ENCODE assay signal across 12 cellular contexts in the genomic region with DNA sequence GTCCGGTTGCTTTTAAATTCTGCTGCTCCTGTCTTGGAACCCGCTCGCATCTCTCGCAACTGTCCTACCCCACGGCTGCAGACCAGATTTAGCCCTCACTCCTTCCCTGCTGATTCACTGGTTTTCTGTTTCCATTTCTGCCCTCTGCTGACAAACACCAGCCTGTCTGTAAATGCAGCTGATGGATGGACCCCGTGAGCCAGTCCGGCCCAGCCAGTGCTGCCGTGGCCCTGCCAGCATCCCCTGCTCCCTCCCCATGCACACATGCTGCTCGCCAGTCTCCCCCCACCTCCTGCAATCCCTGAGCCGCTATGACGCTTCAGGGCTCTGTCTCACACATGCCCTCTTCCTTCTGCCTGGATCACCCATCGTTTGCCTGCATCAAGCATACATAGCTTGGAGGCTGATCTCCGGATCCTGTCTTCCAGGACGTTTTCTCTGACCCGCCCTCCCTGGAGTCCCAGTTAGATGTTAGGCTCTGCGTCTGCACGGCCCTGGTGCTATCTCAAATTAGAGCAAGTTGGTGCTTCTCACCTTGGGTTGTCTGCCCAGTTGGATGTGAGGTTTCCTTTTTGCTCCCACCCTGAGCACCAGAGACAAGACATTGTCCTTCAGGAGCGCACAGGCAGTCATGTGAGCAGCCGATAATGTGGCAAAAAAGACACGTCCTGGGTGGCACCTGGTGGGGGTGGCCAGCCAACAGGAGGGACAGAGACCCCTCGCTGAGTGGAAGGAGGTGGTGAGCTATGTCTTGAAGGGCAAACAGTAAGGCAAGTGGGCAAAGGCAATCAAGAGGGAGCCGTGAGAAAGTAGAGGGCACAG. TPM values are rescaled to one million over a fixed set of nuclear protein-coding genes. Genes with fewer than 3 reads are reported as not detected.
A peak's percentile ranks its signal among the peaks of the same experiment; 100 is the strongest.
DNase-seq lines count a peak whose midpoint lies in the region; ATAC-seq and TF ChIP-seq lines count a peak whose summit lies in the region.
"Had no signal": no experiment of that assay in that cellular context is flagged by ENCODE, and none has a peak within 500 bp of the region (broad histone marks: within the 10 kb centered on the region; RNA-seq: fewer than 3 reads in every experiment).

No MANE protein-coding gene starts in this region.

- 38 to 49% (median 46%) methylated on average over 22 of the region's 22 CpGs for WGBS in stomach, 5 donors

- H3K9me3 Mint-ChIP-seq in HFFc6 = no peaks in the 10 kb centered on the region
- no peaks in the 10 kb centered on the region for H3K9me3 Mint-ChIP-seq in activated naive CD4-positive, alpha-beta T cell treated with anti-CD3 and anti-CD28 coated beads for 36 hours
- H3K9me3 Mint-ChIP-seq: central memory CD8-positive, alpha-beta T cell had no signal

- peaks cover 21% of the 10 kb centered on the region for H3K4me1 Mint-ChIP-seq in HFFc6 (ENCODE audit: low read depth)
- H3K4me1 Mint-ChIP-seq in activated naive CD4-positive, alpha-beta T cell treated with anti-CD3 and anti-CD28 coated beads for 36 hours (ENCODE audit: low read depth) = peaks cover 4% of the 10 kb centered on the region

- no peak for TF ChIP-seq POLR2A in stomach (IDR thresholded peaks at IDR 0.05)

- peak overlapping the region; percentile 75 for H3K4me3 Mint-ChIP-seq in HFFc6
- H3K4me3 Mint-ChIP-seq in activated naive CD4-positive, alpha-beta T cell treated with anti-CD3 and anti-CD28 coated beads for 36 hours = no peak overlapping the region
- H3K4me3 Mint-ChIP-seq: activated CD8-positive, alpha-beta T cell treated with anti-CD3 and anti-CD28 coated beads, Interleukin-2, amount 10 ng/mL, durations not matched to agents 7 days and 5 days; central memory CD8-positive, alpha-beta T cell had no signal

- TF ChIP-seq CTCF in HFFc6 (IDR thresholded peaks at IDR 0.05) (no peak), stomach (IDR thresholded peaks at IDR 0.05) (no peak)

- peaks cover 0 to 6% (median 0%) of the 10 kb centered on the region in 4 donors for H3K36me3 ChIP-seq in stomach
- H3K36me3 ChIP-seq: vagina had no signal

- peaks cover 0 to 28% (median 16%) of the 10 kb centered on the region in 4 donors for H3K4me1 ChIP-seq in stomach

- peak overlapping the region; percentile 20; the same call in 1 of the 2 replicates for H3K27ac Mint-ChIP-seq in HFFc6
- no peak overlapping the region for H3K27ac Mint-ChIP-seq in activated naive CD4-positive, alpha-beta T cell treated with anti-CD3 and anti-CD28 coated beads for 36 hours
- H3K27ac Mint-ChIP-seq: activated CD8-positive, alpha-beta T cell treated with anti-CD3 and anti-CD28 coated beads, Interleukin-2, amount 10 ng/mL, durations not matched to agents 7 days and 5 days had no signal

- DNase-seq in HFFc6 = peak; percentile 37
- DNase-seq in amniotic epithelial cell (ENCODE audit: low read depth) = peak; percentile 48
- DNase-seq in hepatic stellate cell (ENCODE audit: low spot score) = peak; percentile 73
- peak; percentile 52 for DNase-seq in sciatic nerve (ENCODE audit: low spot score)
- no peak for DNase-seq in NCI-H748 treated with DMSO at 0.1 percent for 48 hours (lab: John Stamatoyannopoulos, UW)
- DNase-seq in activated naive CD4-positive, alpha-beta T cell treated with anti-CD3 and anti-CD28 coated beads for 36 hours = no peak
- DNase-seq in HPDE6-E6E7 (ENCODE audit: extremely low spot score) = no peak
- no peak for DNase-seq in stomach
- DNase-seq: activated CD8-positive, alpha-beta T cell treated with anti-CD3 and anti-CD28 coated beads, Interleukin-2, amount 10 ng/mL, durations not matched to agents 7 days and 5 days; kidney glomerular epithelial cell had no signal

- no peak overlapping the region for H3K4me3 ChIP-seq in stomach
- H3K4me3 ChIP-seq: vagina had no signal

- peaks cover 3 to 72% (median 30%) of the 10 kb centered on the region in 3 donors for H3K27me3 ChIP-seq in stomach
- H3K27me3 ChIP-seq: vagina had no signal

- ATAC-seq in sciatic nerve = peak; percentile 21
- ATAC-seq: activated CD8-positive, alpha-beta T cell treated with anti-CD3 and anti-CD28 coated beads, Interleukin-2, amount 10 ng/mL, durations not matched to agents 7 days and 5 days had no signal

- intact Hi-C loops in sciatic nerve (cut with DNase I) = no loop called here
- intact Hi-C loops in activated naive CD4-positive, alpha-beta T cell treated with anti-CD3 and anti-CD28 coated beads for 36 hours (cut with micrococcal nuclease) = no loop called here
- intact Hi-C loops in stomach (cut with DNase I; ENCODE audit: low total_unique reads) = no loop called here

- no peaks in the 10 kb centered on the region for H3K36me3 Mint-ChIP-seq in HFFc6 (ENCODE audit: low read depth)
- H3K36me3 Mint-ChIP-seq in activated naive CD4-positive, alpha-beta T cell treated with anti-CD3 and anti-CD28 coated beads for 36 hours (ENCODE audit: low read depth) = no peaks in the 10 kb centered on the region

- CTCF ChIA-PET in activated naive CD4-positive, alpha-beta T cell treated with anti-CD3 and anti-CD28 coated beads for 36 hours (lab: Charles Lee) = interaction anchor here (0.5 kb wide), 1 partner anchor 412 kb away, joined by 3 read pairs; no protein-coding TSS in a partner anchor

- TF ChIP-seq EP300 in stomach (IDR thresholded peaks at IDR 0.05) = no peak

- H3K27ac ChIP-seq in stomach = no peak overlapping the region
- H3K27ac ChIP-seq: vagina had no signal

- no peaks in the 10 kb centered on the region for H3K9me3 ChIP-seq in stomach
- H3K9me3 ChIP-seq: vagina had no signal

- peaks cover 38% of the 10 kb centered on the region for H3K27me3 Mint-ChIP-seq in HFFc6 (ENCODE audit: insufficient read depth)
- no peaks in the 10 kb centered on the region for H3K27me3 Mint-ChIP-seq in activated naive CD4-positive, alpha-beta T cell treated with anti-CD3 and anti-CD28 coated beads for 36 hours (ENCODE audit: low read depth)

RNA-seq across cellular contexts. Expression of a gene that starts 4.3 kb away (rescaled TPM):
- not detected for total RNA-seq in HFFc6 (2021; fragmentation: NEBNext Ultra II Directional; extraction: Animal tissue kit (Norgen Biotek cat#: 25700))
- total RNA-seq in sciatic nerve (1.5 TPM), stomach (under 1 TPM in 1 of 5 donors, not detected in 4; 0.37 TPM)
- not detected for total RNA-seq in activated naive CD4-positive, alpha-beta T cell treated with anti-CD3 and anti-CD28 coated beads for 36 hours
- polyA plus RNA-seq in stomach = under 1 TPM in 2 of 3 donors, not detected in 1; 0.19 to 0.23 TPM
- total RNA-seq: activated CD8-positive, alpha-beta T cell treated with anti-CD3 and anti-CD28 coated beads, Interleukin-2, amount 10 ng/mL, durations not matched to agents 7 days and 5 days; vagina had no signal

RNA-seq across cellular contexts. Expression of a gene that starts 49.7 kb away (rescaled TPM):
- total RNA-seq in HFFc6 (2021; fragmentation: NEBNext Ultra II Directional; extraction: Animal tissue kit (Norgen Biotek cat#: 25700)) = 10 to 100 TPM; 14.8 to 18.9 (median 17.4) TPM
- total RNA-seq in sciatic nerve (32.6 TPM), stomach (10 to 100 TPM in 3 of 5 donors, 1 to 10 TPM in 2; 6.6 to 18.1 (median 11.3) TPM)
- 10 to 100 TPM; 13.3 to 14.5 TPM for total RNA-seq in activated naive CD4-positive, alpha-beta T cell treated with anti-CD3 and anti-CD28 coated beads for 36 hours
- 10 to 100 TPM; 13.1 to 15.6 (median 13.5) TPM for polyA plus RNA-seq in stomach

Comparison
In these comparisons a context has a peak if more than half of its experiments do, and no peak if none do; other contexts are left out.
1. DNase-seq: peak in HFFc6 (single experiment), amniotic epithelial cell (single experiment), hepatic stellate cell (single experiment) and sciatic nerve (single experiment); none in NCI-H748 treated with DMSO at 0.1 percent for 48 hours (single experiment), activated naive CD4-positive, alpha-beta T cell treated with anti-CD3 and anti-CD28 coated beads for 36 hours (single experiment), HPDE6-E6E7 (single experiment) and stomach (single experiment).